ENCODE assay signal across 22 cellular contexts in the genomic region with DNA sequence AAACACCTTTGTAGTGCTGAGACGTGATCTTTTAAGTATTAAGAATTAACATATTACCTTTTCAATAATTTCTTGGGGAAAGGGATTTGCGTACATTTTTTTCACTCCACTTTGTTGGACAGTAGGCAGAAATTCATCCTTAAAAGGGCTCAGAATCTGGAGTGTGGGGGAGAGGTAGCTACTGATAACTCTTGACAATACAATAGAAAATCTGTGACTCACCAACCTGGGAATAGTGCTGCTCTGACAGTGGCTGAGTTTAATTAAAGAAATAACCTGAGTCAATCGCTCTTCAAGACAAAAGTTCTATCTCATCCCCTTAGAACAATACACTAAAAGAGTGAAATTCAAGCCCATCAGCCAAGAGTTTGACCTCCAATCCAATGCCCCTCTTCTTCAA.
DNase-seq lines count a peak whose midpoint lies in the region; ATAC-seq and TF ChIP-seq lines count a peak whose summit lies in the region.
"Had no signal": no experiment of that assay in that cellular context is flagged by ENCODE, and none has a peak within 500 bp of the region (broad histone marks: within the 10 kb centered on the region; RNA-seq: fewer than 3 reads in every experiment).

No MANE protein-coding gene starts in this region.

- no peak overlapping the region for H2AFZ ChIP-seq in GM23338

- DNase-seq in GM23338 (ENCODE audit: low spot score) (no peak), NCI-H226 (peak; percentile 47), epithelial cell of esophagus (ENCODE audit: low read depth) (peak; percentile 15), renal cortical epithelial cell (ENCODE audit: low read depth) (peak; percentile 29), COLO668 (lab: John Stamatoyannopoulos, UW; ENCODE audit: unreplicated experiment) (no peak), NCI-H2029 (lab: John Stamatoyannopoulos, UW) (no peak)
- no peak for DNase-seq in activated CD4-positive, CD25-positive, alpha-beta regulatory T cell (lab: John Stamatoyannopoulos, UW)
- DNase-seq: Calu3; CD4-positive, alpha-beta memory T cell; DMS153; GF-D8; H7; KG1; NCI-H1092 treated with DMSO at 0.1 percent for 48 hours; NCI-H1436 treated with DMSO at 0.1 percent for 48 hours; NCI-H1930; NCI-H2171; NCI-H524 treated with DMSO at 0.1 percent for 48 hours; NCI-H82; Peyer's patch had no signal

- peaks cover 3% of the 10 kb centered on the region for H3K27me3 Mint-ChIP-seq in GM23338 (ENCODE audit: insufficient read depth, low read depth, poor library complexity)
- H3K27me3 Mint-ChIP-seq: CD4-positive, alpha-beta memory T cell had no signal

- H3K36me3 ChIP-seq in GM23338 (ENCODE audit: insufficient read depth): no peaks in the 10 kb centered on the region
- H3K36me3 ChIP-seq: BLaER1 treated with 17β-estradiol and CSF1 and Interleukin-3, amounts not matched to agents 10 nM and 100 nM; Peyer's patch; SJSA1 had no signal

- H3K27ac Mint-ChIP-seq in GM23338: no peak overlapping the region
- H3K27ac Mint-ChIP-seq: CD4-positive, alpha-beta memory T cell had no signal

- H3K9me2 ChIP-seq in GM23338 (ENCODE audit: insufficient read depth): no peaks in the 10 kb centered on the region

- H3K27ac ChIP-seq in GM23338 (ENCODE audit: low read depth): no peak overlapping the region
- H3K27ac ChIP-seq: BLaER1 treated with 17β-estradiol and CSF1 and Interleukin-3, amounts not matched to agents 10 nM and 100 nM; Peyer's patch; SJSA1 had no signal

- no peaks in the 10 kb centered on the region for H3K27me3 ChIP-seq in GM23338 (ENCODE audit: insufficient read depth)
- H3K27me3 ChIP-seq: BLaER1 treated with 17β-estradiol and CSF1 and Interleukin-3, amounts not matched to agents 10 nM and 100 nM; Peyer's patch; SJSA1 had no signal

- no peak for TF ChIP-seq CTCF in GM23338 (conservative IDR thresholded peaks at IDR 0.05; ENCODE audit: low read depth in 2 of 2)
- TF ChIP-seq CTCF in epithelial cell of esophagus (IDR thresholded peaks at IDR 0.05; ENCODE audit: insufficient read depth, low read depth, low read length, missing control alignments): no peak

- peaks cover 4% of the 10 kb centered on the region; the same call in 1 of the 2 replicates for H3K79me2 ChIP-seq in GM23338 (replicated peaks; ENCODE audit: insufficient read depth)

- peak overlapping the region; percentile 68 for H3K4me2 ChIP-seq in GM23338
- H3K4me2 ChIP-seq: BLaER1 treated with 17β-estradiol and CSF1 and Interleukin-3, amounts not matched to agents 10 nM and 100 nM had no signal

- H3K36me3 Mint-ChIP-seq in GM23338 (ENCODE audit: low read depth): peaks cover 6% of the 10 kb centered on the region; the same call in 2 of the 3 replicates
- H3K36me3 Mint-ChIP-seq: CD4-positive, alpha-beta memory T cell had no signal

- peak overlapping the region; percentile 58 for H3K4me3 Mint-ChIP-seq in GM23338
- H3K4me3 Mint-ChIP-seq: CD4-positive, alpha-beta memory T cell had no signal

- no peak for ATAC-seq in GM23338

- peaks cover 24% of the 10 kb centered on the region for H3K4me1 Mint-ChIP-seq in GM23338
- H3K4me1 Mint-ChIP-seq: CD4-positive, alpha-beta memory T cell had no signal

- peaks cover 17% of the 10 kb centered on the region for H3K4me1 ChIP-seq in GM23338 (ENCODE audit: insufficient read depth)
- H3K4me1 ChIP-seq: Peyer's patch, SJSA1 had no signal

- no peaks in the 10 kb centered on the region for H3K9me3 Mint-ChIP-seq in GM23338
- H3K9me3 Mint-ChIP-seq: CD4-positive, alpha-beta memory T cell had no signal

- 0 out of 2 replicates have a peak overlapping the region, but pooled peaks have one; percentile 37 for H3K4me3 ChIP-seq in GM23338
- H3K4me3 ChIP-seq in epithelial cell of esophagus (ENCODE audit: low read length): no peak overlapping the region
- H3K4me3 ChIP-seq: BLaER1 treated with 17β-estradiol and CSF1 and Interleukin-3, amounts not matched to agents 10 nM and 100 nM; Peyer's patch; SJSA1 had no signal

- H4K20me1 ChIP-seq in GM23338 (replicated peaks; ENCODE audit: insufficient read depth): no peaks in the 10 kb centered on the region
- H4K20me1 ChIP-seq: BLaER1 treated with 17β-estradiol and CSF1 and Interleukin-3, amounts not matched to agents 10 nM and 100 nM had no signal

- no peaks in the 10 kb centered on the region for H3F3A ChIP-seq in GM23338 (replicated peaks; ENCODE audit: low read depth)

TF ChIP-seq in GM23338, 12 proteins besides CTCF, POLR2A, EP300 and RAD21:
- TF ChIP-seq ZNF331 (CRISPR knock-in tag; IDR thresholded peaks at IDR 0.05; ENCODE audit: low read depth) (no peak), EZH2phosphoT487 (IDR thresholded peaks at IDR 0.05; ENCODE audit: unreplicated experiment) (no peak)
TF ChIP-seq in GM23338: peak in this region for 0.

Comparison
In these comparisons a context has a peak if more than half of its experiments do, and no peak if none do; other contexts are left out.
1. DNase-seq: peak in NCI-H226 (single experiment), epithelial cell of esophagus (single experiment) and renal cortical epithelial cell (single experiment); none in GM23338 (single experiment), COLO668 (single experiment), activated CD4-positive, CD25-positive, alpha-beta regulatory T cell (0 of 4) and NCI-H2029 (single experiment).